Comparison of ENCODE assay signal across 24 cellular contexts in the genomic region with DNA sequence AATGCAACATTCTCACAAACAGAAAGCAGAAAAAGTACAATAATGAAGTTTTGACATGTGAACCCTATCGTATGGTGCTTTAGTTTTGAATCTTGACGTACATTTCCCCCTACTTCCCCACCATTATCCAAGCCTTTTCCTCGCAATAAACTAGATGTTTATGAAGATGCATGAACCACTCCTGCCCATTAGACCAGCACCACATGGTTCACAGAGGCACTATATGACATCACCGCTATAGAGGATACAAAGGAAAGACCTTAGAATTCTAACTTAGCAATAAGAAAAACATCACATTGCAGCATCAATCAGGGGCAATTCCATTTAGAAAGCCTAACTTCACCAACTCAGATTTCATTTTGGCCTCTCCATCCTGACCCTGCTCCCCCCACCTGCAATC.
"Had no signal": no experiment of that assay in that cellular context is flagged by ENCODE, and none has a peak within 500 bp of the region (broad histone marks: within the 10 kb centered on the region; RNA-seq: fewer than 3 reads in every experiment).

No MANE protein-coding gene starts in this region.

- ATAC-seq: pancreas; stimulated activated naive CD8-positive, alpha-beta T cell treated with anti-CD3 and anti-CD28 coated beads, Interleukin-15, Interleukin-2, amounts not matched to agents 100 U/mL and 50 U/mL, for 24 hours had no signal

- H3K9me3 Mint-ChIP-seq: activated T-helper 1 cell treated with anti-CD3 and anti-CD28 coated beads, Interleukin-12 subunit alpha, Interleukin-12 subunit beta, Interleukin-2, Interleukin-4 antibody, amounts not matched to agents 30 ng/mL and 10 ng/mL and 1 ng/mL, durations not matched to agents 14 hours and 24 hours and 36 hours had no signal

- DNase-seq: activated CD4-positive, alpha-beta memory T cell treated with anti-CD3 and anti-CD28 coated beads for 36 hours; activated CD4-positive, alpha-beta T cell treated with anti-CD3 and anti-CD28 coated beads, Interleukin-2, amount 10 ng/mL, durations not matched to agents 24 days and 14 days; activated CD4-positive, CD25-positive, alpha-beta regulatory T cell treated with anti-CD3 and anti-CD28 coated beads, Interleukin-2, amount 50 U/mL, for 72 hours; activated CD8-positive, alpha-beta memory T cell treated with anti-CD3 and anti-CD28 coated beads, Interleukin-2, amount 50 U/mL, for 4 hours; activated effector memory CD4-positive, alpha-beta T cell treated with anti-CD3 and anti-CD28 coated beads, Interleukin-2, amount 50 U/mL, for 16 hours; activated naive CD4-positive, alpha-beta T cell treated with anti-CD3 and anti-CD28 coated beads for 36 hours; activated naive CD8-positive, alpha-beta T cell treated with anti-CD3 and anti-CD28 coated beads for 36 hours; activated T-cell treated with anti-CD3 and anti-CD28 coated beads, Interleukin-2, amount 50 U/mL, for 1 hour; adrenal gland; aorta; caudate nucleus; hippocampal formation; kidney; left ventricle myocardium inferior; nucleus accumbens; pancreas; stimulated activated CD4-positive, alpha-beta T cell treated with anti-CD3 and anti-CD28 coated beads, Interleukin-2, amount 100 ng/mL, for 48 hours; stimulated activated naive CD8-positive, alpha-beta T cell treated with anti-CD3 and anti-CD28 coated beads, Interleukin-15, Interleukin-2, amounts not matched to agents 100 U/mL and 50 U/mL, for 24 hours; T-helper 2 cell; testis; transverse colon had no signal

- FAIRE-seq: endometrium, frontal cortex, kidney, pancreas had no signal

- H3K4me1 Mint-ChIP-seq: activated CD4-positive, alpha-beta T cell treated with anti-CD3 and anti-CD28 coated beads, Interleukin-2, amount 10 ng/mL, durations not matched to agents 24 days and 14 days; activated naive CD8-positive, alpha-beta T cell treated with anti-CD3 and anti-CD28 coated beads for 36 hours had no signal

- H3K4me3 Mint-ChIP-seq: activated CD4-positive, alpha-beta memory T cell treated with anti-CD3 and anti-CD28 coated beads for 36 hours; activated CD4-positive, alpha-beta T cell treated with anti-CD3 and anti-CD28 coated beads, Interleukin-2, amount 10 ng/mL, durations not matched to agents 24 days and 14 days; activated naive CD4-positive, alpha-beta T cell treated with anti-CD3 and anti-CD28 coated beads for 36 hours; activated naive CD8-positive, alpha-beta T cell treated with anti-CD3 and anti-CD28 coated beads for 36 hours; activated T-helper 1 cell treated with anti-CD3 and anti-CD28 coated beads, Interleukin-12 subunit alpha, Interleukin-12 subunit beta, Interleukin-2, Interleukin-4 antibody, amounts not matched to agents 30 ng/mL and 10 ng/mL and 1 ng/mL, durations not matched to agents 14 hours and 24 hours and 36 hours had no signal

- H3K27ac Mint-ChIP-seq: activated CD4-positive, alpha-beta memory T cell treated with anti-CD3 and anti-CD28 coated beads for 36 hours; activated CD4-positive, alpha-beta T cell treated with anti-CD3 and anti-CD28 coated beads, Interleukin-2, amount 10 ng/mL, durations not matched to agents 24 days and 14 days; activated naive CD4-positive, alpha-beta T cell treated with anti-CD3 and anti-CD28 coated beads for 36 hours; activated naive CD8-positive, alpha-beta T cell treated with anti-CD3 and anti-CD28 coated beads for 36 hours; activated T-helper 1 cell treated with anti-CD3 and anti-CD28 coated beads, Interleukin-12 subunit alpha, Interleukin-12 subunit beta, Interleukin-2, Interleukin-4 antibody, amounts not matched to agents 30 ng/mL and 10 ng/mL and 1 ng/mL, durations not matched to agents 14 hours and 24 hours and 36 hours had no signal

- H3K27me3 Mint-ChIP-seq: activated CD4-positive, alpha-beta memory T cell treated with anti-CD3 and anti-CD28 coated beads for 36 hours; activated CD4-positive, alpha-beta T cell treated with anti-CD3 and anti-CD28 coated beads, Interleukin-2, amount 10 ng/mL, durations not matched to agents 24 days and 14 days; activated naive CD8-positive, alpha-beta T cell treated with anti-CD3 and anti-CD28 coated beads for 36 hours had no signal
